ENCODE assay signal across 8 cellular contexts in the genomic region with DNA sequence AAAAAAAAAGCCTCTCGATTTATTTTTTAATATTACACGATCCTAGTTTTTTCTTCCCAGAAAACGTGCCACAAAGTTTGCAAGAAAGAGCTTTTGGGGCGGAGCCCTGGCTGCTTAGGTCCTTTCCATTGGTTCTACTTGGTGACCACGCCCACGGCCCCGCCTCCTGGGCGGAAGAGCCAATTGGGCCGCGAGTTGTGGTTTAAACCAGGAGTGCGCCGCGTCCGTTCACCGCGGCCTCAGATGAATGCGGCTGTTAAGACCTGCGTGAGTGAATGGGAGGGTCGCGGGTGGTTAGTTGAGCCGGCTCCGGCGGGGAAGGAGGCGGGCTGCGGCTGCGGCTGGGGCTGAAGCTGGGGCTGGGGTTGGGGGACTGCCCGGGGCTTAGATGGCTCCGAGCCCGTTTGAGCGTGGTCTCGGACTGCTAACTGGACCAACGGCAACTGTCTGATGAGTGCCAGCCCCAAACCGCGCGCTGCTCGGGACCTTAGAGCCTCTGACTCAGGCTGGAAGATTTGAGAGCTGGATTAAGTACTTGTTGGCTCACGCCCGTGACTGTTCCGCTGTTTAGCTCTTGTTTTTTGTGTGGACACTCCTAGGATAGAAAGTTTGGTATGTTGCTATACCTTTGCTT. TPM values are rescaled to one million over a fixed set of nuclear protein-coding genes. Genes with fewer than 3 reads are reported as not detected.
A peak's percentile ranks its signal among the peaks of the same experiment; 100 is the strongest.
DNase-seq lines count a peak whose midpoint lies in the region; ATAC-seq and TF ChIP-seq lines count a peak whose summit lies in the region.

A gene (plus strand): TSS at position 231 of the 634 bp plus-strand sequence. CDS start 458 bp downstream, outside the sequence.

- POLR2A ChIA-PET in IMR-90 (lab: Charles Lee; ENCODE audit: unreplicated experiment), result interaction anchor here (0.6 kb wide), 4 partner anchors 24 to 928 kb away, joined by 3 to 5 read pairs (median 4); a partner anchor contains a TSS

- DNase-seq in DMS114 treated with DMSO at 0.1 percent for 48 hours (lab: John Stamatoyannopoulos, UW; ENCODE audit: unreplicated experiment) (peak; percentile 91), IMR-90 (peak; percentile 96), OCI-M2 (lab: John Stamatoyannopoulos, UW; ENCODE audit: unreplicated experiment) (peak; percentile 80), activated T-cell treated with anti-CD3 and anti-CD28 coated beads for 24 hours (ENCODE audit: low read depth) (peak; percentile 88), epithelial cell of proximal tubule (ENCODE audit: low read depth) (no peak)
- peak; percentile 94 for DNase-seq in stimulated activated CD8-positive, alpha-beta memory T cell treated with anti-CD3 and anti-CD28 coated beads, Interleukin-4, amount 100 ng/mL, for 48 hours

- no peak for TF ChIP-seq RAD21 in IMR-90 (IDR thresholded peaks at IDR 0.05; ENCODE audit: low read length)

- peak within 1 kb of the TSS; percentile 72 for H3K4ac ChIP-seq in IMR-90 (ENCODE audit: low read depth, low read length)

- no TSS peak for BruUV-seq in IMR-90 (replicated peaks; lab: Mats Ljungman, UMichigan)

- peak within 1 kb of the TSS; percentile 100 for H3K4me2 ChIP-seq in IMR-90 (ENCODE audit: low read depth, low read length)

- H3K27me3 ChIP-seq in IMR-90 (ENCODE audit: control insufficient read depth, insufficient read depth, low read length) (no peaks in the 10 kb centered on the region), mucosa of stomach (ENCODE audit: control insufficient read depth, insufficient read depth, low read length) (no peaks in the 10 kb centered on the region)

- H3K79me1 ChIP-seq in IMR-90 (ENCODE audit: low read depth in 1 of 2, low read length in 2 of 2), result peaks cover 19 to 47% of the 10 kb centered on the region in 2 experiments

- H2BK20ac ChIP-seq in IMR-90 (ENCODE audit: low read depth, low read length), result no peak within 1 kb of the TSS

- peak within 1 kb of the TSS; percentile 71 for H3K14ac ChIP-seq in IMR-90 (replicated peaks; ENCODE audit: low read depth, low read length)

- TF ChIP-seq POLR2A in IMR-90 (IDR thresholded peaks at IDR 0.05; ENCODE audit: low read depth, low read length), result peak; percentile 79

- peak within 1 kb of the TSS; percentile 56; the same call in 1 of the 2 replicates for H3K18ac ChIP-seq in IMR-90 (ENCODE audit: low read depth, low read length)

- peak within 1 kb of the TSS; percentile 57; the same call in 1 of the 2 replicates for H3K56ac ChIP-seq in IMR-90 (ENCODE audit: extremely low read depth, insufficient read depth, low read length)

- H3K9ac ChIP-seq in IMR-90 (ENCODE audit: low read depth, low read length) (peak within 1 kb of the TSS; percentile 89), mucosa of stomach (ENCODE audit: low read length) (peak within 1 kb of the TSS; percentile 70)

- H2AK9ac ChIP-seq in IMR-90 (replicated peaks; ENCODE audit: low read depth, low read length, poor library complexity), result peak within 1 kb of the TSS; percentile 89

- H2BK5ac ChIP-seq in IMR-90 (ENCODE audit: low read depth, low read length, poor library complexity, severe bottlenecking), result peak within 1 kb of the TSS; percentile 44

- no peaks in the 10 kb centered on the region for H3K9me3 ChIP-seq in IMR-90 (ENCODE audit: control insufficient read depth, insufficient read depth, low read length)
- no peaks in the 10 kb centered on the region for H3K9me3 ChIP-seq in mucosa of stomach (ENCODE audit: control insufficient read depth, low read length)

- H4K5ac ChIP-seq in IMR-90 (ENCODE audit: low read depth, low read length), result no peak within 1 kb of the TSS; the same call in 1 of the 2 replicates

- peak within 1 kb of the TSS; percentile 6 for H3K23ac ChIP-seq in IMR-90 (ENCODE audit: low read depth, low read length)

- peak within 1 kb of the TSS; percentile 80 for H2AFZ ChIP-seq in IMR-90 (replicated peaks; ENCODE audit: low read length, poor library complexity)

- H3K36me3 ChIP-seq in IMR-90 (ENCODE audit: control insufficient read depth, insufficient read depth, low read length) (no peaks in the 10 kb centered on the region; the same call in 1 of the 2 replicates), mucosa of stomach (ENCODE audit: control insufficient read depth, insufficient read depth, low read length) (no peaks in the 10 kb centered on the region)

- H4K91ac ChIP-seq in IMR-90 (ENCODE audit: insufficient read depth, low read depth, low read length), result peak within 1 kb of the TSS; percentile 53; the same call in 1 of the 2 replicates

- H3K4me3 ChIP-seq in IMR-90 (ENCODE audit: insufficient read depth, low read depth, low read length) (peak within 1 kb of the TSS; percentile 57), epithelial cell of proximal tubule (ENCODE audit: low read depth, low read length) (peak within 1 kb of the TSS; percentile 64), mucosa of stomach (ENCODE audit: low read length) (peak within 1 kb of the TSS; percentile 47)

- H2BK15ac ChIP-seq in IMR-90 (ENCODE audit: low read depth, low read length), result no peak within 1 kb of the TSS

- H4K8ac ChIP-seq in IMR-90 (ENCODE audit: low read depth in 2 of 2, low read length in 2 of 2), result peak within 1 kb of the TSS; percentile 32 to 36; a peak in 2 of 4 replicates

- peak within 1 kb of the TSS; percentile 72 for H3K27ac ChIP-seq in IMR-90 (ENCODE audit: insufficient read depth, low read length)

- ATAC-seq in GM21529 (IDR thresholded peaks at IDR 0.05; ENCODE audit: unreplicated experiment) (peak; percentile 69), IMR-90 (ENCODE audit: low read depth) (peak; percentile 90)

- CTCF ChIA-PET in IMR-90 (lab: Yijun Ruan, JAX), result interaction anchor here (0.6 to 1.8 kb wide), 4 partner anchors 18 to 1225 kb away, joined by 4 to 9 read pairs (median 6); no protein-coding TSS in a partner anchor

- 0% methylated on average over 7 of the region's 39 CpGs; no CpG with 5 or more reads in 1 of the 2 experiments for WGBS in IMR-90 (ENCODE audit: extremely low coverage in 2 of 2, insufficient read length in 1 of 2), 2 experiments

- in situ Hi-C loops in IMR-90 (cut with MboI; ENCODE audit: low sequenced_read_pairs), result no loop called here

- dilution Hi-C loops in IMR-90 (cut with HindIII; ENCODE audit: low sequenced_read_pairs, unreplicated experiment), result no loop called here

- 0 out of 2 replicates have a peak within 1 kb of the TSS, but pooled peaks have one; percentile 32 for H2AK5ac ChIP-seq in IMR-90 (ENCODE audit: low read depth, low read length)

- TF ChIP-seq CTCF in IMR-90 (conservative IDR thresholded peaks at IDR 0.05; ENCODE audit: low read depth, low read length), result no peak
- no peak for TF ChIP-seq CTCF in epithelial cell of proximal tubule (conservative IDR thresholded peaks at IDR 0.05; ENCODE audit: low read depth, low read length)

- H3K9me1 ChIP-seq in IMR-90 (ENCODE audit: insufficient read depth, low read length), result peaks cover 6% of the 10 kb centered on the region; the same call in 1 of the 2 replicates

- H3K4me1 ChIP-seq in IMR-90 (ENCODE audit: control insufficient read depth, insufficient read depth, low read length) (peaks cover 7% of the 10 kb centered on the region), mucosa of stomach (ENCODE audit: control insufficient read depth, insufficient read depth, low read length) (peaks cover 16% of the 10 kb centered on the region)

- H4K20me1 ChIP-seq in IMR-90 (ENCODE audit: insufficient read depth, low read length), result no peaks in the 10 kb centered on the region

- no peak within 1 kb of the TSS for H2BK120ac ChIP-seq in IMR-90 (ENCODE audit: low read depth, low read length)

- intact Hi-C loops in IMR-90 (cut with micrococcal nuclease), result no loop called here

TF ChIP-seq in IMR-90, 13 proteins besides CTCF, POLR2A, EP300 and RAD21:
- peak; percentile 60; the same call in 1 of the 2 replicates for TF ChIP-seq MXI1 (IDR thresholded peaks at IDR 0.05; ENCODE audit: borderline replicate concordance, low read depth, low read length)
- TF ChIP-seq BHLHE40 (IDR thresholded peaks at IDR 0.05; ENCODE audit: low read depth, low read length), result peak; percentile 66
- TF ChIP-seq NFE2L2 (IDR thresholded peaks at IDR 0.05; ENCODE audit: low read depth, low read length), result no peak

RNA-seq across cellular contexts. Expression of the gene that starts here (rescaled TPM):
- total RNA-seq in IMR-90 (2012; rRNA removed), result 95.0 and 98.6 TPM in 2 replicates
- polyA plus RNA-seq in IMR-90 (2012; rRNA removed), result 118 and 229 TPM in 2 replicates
- 24.1 and 130 TPM in 2 replicates for polyA plus RNA-seq in IMR-90 (2012; cell fraction: cytosol; rRNA removed)
- polyA plus RNA-seq in IMR-90 (2012; cell fraction: nucleus; rRNA removed; ENCODE audit: low replicate concordance), result 6.4 and 52.4 TPM in 2 replicates
- total RNA-seq in epithelial cell of proximal tubule, result 530 and 963 TPM in 2 replicates
